In genomic region chr12:2845280-2845679, GRCh38 we compare ENCODE assay signal across 1 cellular context.
TF ChIP-seq lines count a peak whose summit lies in the region.

No MANE protein-coding gene starts in this region.

TF ChIP-seq in GM12878, 131 proteins besides CTCF, POLR2A, EP300 and RAD21:
- TF ChIP-seq NR2C1 (IDR thresholded peaks at IDR 0.05) (no peak), PML (IDR thresholded peaks at IDR 0.05; ENCODE audit: low read length) (no peak), MEF2A (IDR thresholded peaks at IDR 0.05; ENCODE audit: insufficient read depth, low read depth, low read length) (no peak), MYC (IDR thresholded peaks at IDR 0.05; ENCODE audit: insufficient read depth, insufficient read length, insufficient replicate concordance, low read length, severe bottlenecking) (no peak), CBFB (IDR thresholded peaks at IDR 0.05; ENCODE audit: low read depth) (no peak), CREM (IDR thresholded peaks at IDR 0.05; ENCODE audit: low read depth) (no peak), CEBPZ (IDR thresholded peaks at IDR 0.05; ENCODE audit: low read depth, low read length) (no peak), RELB (IDR thresholded peaks at IDR 0.05; ENCODE audit: low read depth) (no peak)
